In genomic region chr4:80900908-80901307, GRCh38 we compare ENCODE assay signal across 18 cellular contexts.
DNase-seq lines count a peak whose midpoint lies in the region; ATAC-seq and TF ChIP-seq lines count a peak whose summit lies in the region.
"Had no signal": no experiment of that assay in that cellular context is flagged by ENCODE, and none has a peak within 500 bp of the region (broad histone marks: within the 10 kb centered on the region; RNA-seq: fewer than 3 reads in every experiment).

No MANE protein-coding gene starts in this region.

- ATAC-seq in RWPE2 (ENCODE audit: low read depth) (peak; percentile 40; the same call in 1 of the 3 replicates), GM19397 (IDR thresholded peaks at IDR 0.05; ENCODE audit: unreplicated experiment) (no peak)
- ATAC-seq: GM12878, HCT116 had no signal

- no peaks in the 10 kb centered on the region for H3K79me2 ChIP-seq in OCI-LY1 (ENCODE audit: insufficient read depth, low read length)

- H3K9ac ChIP-seq in OCI-LY1 (ENCODE audit: low read length), result no peak overlapping the region
- H3K9ac ChIP-seq: BLaER1, GM23248 had no signal

- H3K36me3 ChIP-seq in OCI-LY1 (ENCODE audit: insufficient read depth, low read length), result peaks cover 3% of the 10 kb centered on the region; the same call in 1 of the 2 replicates
- no peaks in the 10 kb centered on the region for H3K36me3 ChIP-seq in RWPE2 (ENCODE audit: low read depth)
- H3K36me3 ChIP-seq: BLaER1 had no signal

- H3K4me1 ChIP-seq in OCI-LY1 (ENCODE audit: insufficient read depth, low read length, severe bottlenecking) (peaks cover 29% of the 10 kb centered on the region), RWPE2 (ENCODE audit: insufficient read depth, poor library complexity, severe bottlenecking) (no peaks in the 10 kb centered on the region)
- H3K4me1 ChIP-seq: BLaER1 had no signal

- no peak overlapping the region for H2AFZ ChIP-seq in OCI-LY1 (ENCODE audit: low read length)
- H2AFZ ChIP-seq: GM23248 had no signal

- H3K27me3 ChIP-seq in OCI-LY1 (ENCODE audit: insufficient read depth, low read length) (no peaks in the 10 kb centered on the region), RWPE2 (ENCODE audit: insufficient read depth, poor library complexity, severe bottlenecking) (no peaks in the 10 kb centered on the region)
- H3K27me3 ChIP-seq: BLaER1 had no signal

- peak overlapping the region; percentile 69 for H3K27ac ChIP-seq in OCI-LY1 (ENCODE audit: low read depth, low read length, poor library complexity, severe bottlenecking)
- H3K27ac ChIP-seq in RWPE2 (ENCODE audit: poor library complexity, severe bottlenecking), result no peak overlapping the region
- H3K27ac ChIP-seq: BLaER1, C4-2B, GM23248 had no signal

- no peaks in the 10 kb centered on the region for H3K9me2 ChIP-seq in OCI-LY1 (ENCODE audit: low read depth, low read length)

- DNase-seq in HCEC 1CT, result peak; percentile 2
- no peak for DNase-seq in RWPE2 (ENCODE audit: low spot score)
- no peak for DNase-seq in LoVo (ENCODE audit: low spot score)
- no peak for DNase-seq in CD1c-positive myeloid dendritic cell (ENCODE audit: extremely low spot score)
- DNase-seq: CD4-positive, alpha-beta T cell; CD8-positive, alpha-beta memory T cell; DMS 273 treated with DMSO at 0.1 percent for 48 hours; DMS79; EL; GDM1; GM23248; H7 had no signal

- TF ChIP-seq CTCF in OCI-LY1 (IDR thresholded peaks at IDR 0.05; ENCODE audit: low read length), result no peak
- TF ChIP-seq CTCF in RWPE2 (IDR thresholded peaks at IDR 0.05; ENCODE audit: poor library complexity, severe bottlenecking), result no peak

- no peak overlapping the region for H3K4me2 ChIP-seq in OCI-LY1 (ENCODE audit: low read length)
- H3K4me2 ChIP-seq: BLaER1 had no signal

- H3K9me3 ChIP-seq in OCI-LY1 (ENCODE audit: low read length) (peaks cover 13% of the 10 kb centered on the region; the same call in 1 of the 2 replicates), RWPE2 (ENCODE audit: severe bottlenecking) (no peaks in the 10 kb centered on the region)

- H3K4me3 ChIP-seq in OCI-LY1 (ENCODE audit: low read depth, low read length, poor library complexity, severe bottlenecking) (no peak overlapping the region), RWPE2 (ENCODE audit: severe bottlenecking) (no peak overlapping the region)
- H3K4me3 ChIP-seq: BLaER1, GM12878, GM23248 had no signal

- H4K20me1 ChIP-seq in OCI-LY1 (ENCODE audit: insufficient read depth, low read length), result no peaks in the 10 kb centered on the region
- H4K20me1 ChIP-seq: BLaER1 had no signal

- H3F3A ChIP-seq in OCI-LY1 (ENCODE audit: insufficient read depth, low read length), result no peaks in the 10 kb centered on the region
